29 cellular contexts compared by ENCODE assay signal in genomic region chr12:86526060-86526595, GRCh38.
"Had no signal": no experiment of that assay in that cellular context is flagged by ENCODE, and none has a peak within 500 bp of the region (broad histone marks: within the 10 kb centered on the region; RNA-seq: fewer than 3 reads in every experiment).

No MANE protein-coding gene starts in this region.

- ATAC-seq: activated CD4-positive, alpha-beta T cell treated with anti-CD3 and anti-CD28 coated beads for 36 hours; activated CD8-positive, alpha-beta memory T cell treated with anti-CD3 and anti-CD28 coated beads, Interleukin-2, amount 10 ng/mL, durations not matched to agents 7 days and 5 days; activated CD8-positive, alpha-beta T cell treated with anti-CD3 and anti-CD28 coated beads, Interleukin-2, amount 10 ng/mL, durations not matched to agents 7 days and 5 days; activated naive CD4-positive, alpha-beta T cell treated with anti-CD3 and anti-CD28 coated beads, Interleukin-2, amount 50 U/mL, for 72 hours; gastroesophageal sphincter; T-helper 17 cell had no signal

- DNase-seq: activated CD4-positive, alpha-beta memory T cell treated with anti-CD3 and anti-CD28 coated beads for 36 hours; activated CD4-positive, alpha-beta T cell treated with anti-CD3 and anti-CD28 coated beads for 36 hours; activated CD4-positive, alpha-beta T cell treated with anti-CD3 and anti-CD28 coated beads, Interleukin-2, amount 10 ng/mL, durations not matched to agents 24 days and 14 days; activated CD4-positive, CD25-positive, alpha-beta regulatory T cell; activated CD4-positive, CD25-positive, alpha-beta regulatory T cell treated with anti-CD3 and anti-CD28 coated beads, Interleukin-2, amount 50 U/mL, for 72 hours; activated CD8-positive, alpha-beta memory T cell treated with anti-CD3 and anti-CD28 coated beads, Interleukin-2, amount 10 ng/mL, durations not matched to agents 7 days and 5 days; activated CD8-positive, alpha-beta memory T cell treated with anti-CD3 and anti-CD28 coated beads, Interleukin-2, amount 50 U/mL, for 4 hours; activated CD8-positive, alpha-beta T cell treated with anti-CD3 and anti-CD28 coated beads, Interleukin-2, amount 10 ng/mL, durations not matched to agents 7 days and 5 days; activated gamma-delta T cell; activated naive CD4-positive, alpha-beta T cell; activated naive CD4-positive, alpha-beta T cell treated with anti-CD3 and anti-CD28 coated beads, Interleukin-2, amount 10 ng/mL, durations not matched to agents 7 days and 5 days; activated naive CD8-positive, alpha-beta T cell treated with anti-CD3 and anti-CD28 coated beads, Interleukin-2, amount 10 ng/mL, durations not matched to agents 7 days and 5 days; activated T-cell treated with anti-CD3 and anti-CD28 coated beads, Interleukin-2, amount 50 U/mL, for 1 hour; activated T-cell treated with anti-CD3 and anti-CD28 coated beads, Interleukin-2, amount 50 U/mL, for 48 hours; caudate nucleus; colonic mucosa; effector CD8-positive, alpha-beta T cell; esophagus squamous epithelium; foreskin melanocyte; T-helper 1 cell; T-helper 17 cell; T1000 had no signal

- H3K4me3 ChIP-seq: ascending aorta, breast epithelium, colonic mucosa, esophagus squamous epithelium, gastroesophageal sphincter had no signal

- H3K27ac ChIP-seq: ascending aorta, breast epithelium, colonic mucosa, epithelial cell of prostate, esophagus squamous epithelium, gastroesophageal sphincter had no signal

- H3K9me3 ChIP-seq: colonic mucosa had no signal

- H3K36me3 ChIP-seq: ascending aorta, breast epithelium, colonic mucosa, esophagus squamous epithelium, gastroesophageal sphincter had no signal

- FAIRE-seq: endometrium, endothelial cell of umbilical vein had no signal

- H3K4me1 ChIP-seq: ascending aorta, breast epithelium, colonic mucosa, esophagus squamous epithelium, gastroesophageal sphincter had no signal

- H3K27me3 ChIP-seq: ascending aorta, breast epithelium, colonic mucosa, esophagus squamous epithelium, gastroesophageal sphincter had no signal
